In genomic region chr1:109650609-109651008, GRCh38 we compare ENCODE assay signal across 1 cellular context.
TF ChIP-seq lines count a peak whose summit lies in the region.

No MANE protein-coding gene starts in this region.

TF ChIP-seq in SK-N-SH, 30 proteins besides CTCF, POLR2A, EP300 and RAD21:
- TF ChIP-seq MEF2A (IDR thresholded peaks at IDR 0.05; ENCODE audit: borderline replicate concordance, low read depth) (no peak), TCF12 (IDR thresholded peaks at IDR 0.05) (peak; percentile 58; the same call in 1 of the 2 replicates), NFIC (IDR thresholded peaks at IDR 0.05; ENCODE audit: borderline replicate concordance) (peak; percentile 88), CHD2 (IDR thresholded peaks at IDR 0.05; ENCODE audit: low read length, partially characterized antibody) (no peak), JUND (IDR thresholded peaks at IDR 0.05) (peak; percentile 71), RFX5 (IDR thresholded peaks at IDR 0.05; ENCODE audit: low read length) (no peak), ZBTB33 (IDR thresholded peaks at IDR 0.05; ENCODE audit: borderline replicate concordance, low read depth) (no peak), YY1 (IDR thresholded peaks at IDR 0.05; ENCODE audit: low read depth) (no peak), USF1 (IDR thresholded peaks at IDR 0.05; ENCODE audit: borderline replicate concordance, low read depth) (no peak), FOSL2 (IDR thresholded peaks at IDR 0.05; ENCODE audit: borderline replicate concordance, low read depth) (peak; percentile 57; the same call in 1 of the 2 replicates), GABPA (IDR thresholded peaks at IDR 0.05; ENCODE audit: low read depth) (no peak), TEAD4 (IDR thresholded peaks at IDR 0.05; ENCODE audit: borderline replicate concordance, insufficient read depth) (peak; percentile 44; the same call in 1 of the 2 replicates), GATA2 (CRISPR knock-in tag; IDR thresholded peaks at IDR 0.05) (no peak)
- TF ChIP-seq, protein P1, sequence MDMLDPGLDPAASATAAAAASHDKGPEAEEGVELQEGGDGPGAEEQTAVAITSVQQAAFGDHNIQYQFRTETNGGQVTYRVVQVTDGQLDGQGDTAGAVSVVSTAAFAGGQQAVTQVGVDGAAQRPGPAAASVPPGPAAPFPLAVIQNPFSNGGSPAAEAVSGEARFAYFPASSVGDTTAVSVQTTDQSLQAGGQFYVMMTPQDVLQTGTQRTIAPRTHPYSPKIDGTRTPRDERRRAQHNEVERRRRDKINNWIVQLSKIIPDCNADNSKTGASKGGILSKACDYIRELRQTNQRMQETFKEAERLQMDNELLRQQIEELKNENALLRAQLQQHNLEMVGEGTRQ (IDR thresholded peaks at IDR 0.05; ENCODE audit: borderline replicate concordance, low read depth, low read length) = no peak
- TF ChIP-seq, protein P2, sequence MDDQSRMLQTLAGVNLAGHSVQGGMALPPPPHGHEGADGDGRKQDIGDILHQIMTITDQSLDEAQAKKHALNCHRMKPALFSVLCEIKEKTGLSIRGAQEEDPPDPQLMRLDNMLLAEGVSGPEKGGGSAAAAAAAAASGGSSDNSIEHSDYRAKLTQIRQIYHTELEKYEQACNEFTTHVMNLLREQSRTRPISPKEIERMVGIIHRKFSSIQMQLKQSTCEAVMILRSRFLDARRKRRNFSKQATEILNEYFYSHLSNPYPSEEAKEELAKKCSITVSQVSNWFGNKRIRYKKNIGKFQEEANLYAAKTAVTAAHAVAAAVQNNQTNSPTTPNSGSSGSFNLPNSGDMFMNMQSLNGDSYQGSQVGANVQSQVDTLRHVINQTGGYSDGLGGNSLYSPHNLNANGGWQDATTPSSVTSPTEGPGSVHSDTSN (IDR thresholded peaks at IDR 0.05) = peak; percentile 90
- TF ChIP-seq, protein P3, sequence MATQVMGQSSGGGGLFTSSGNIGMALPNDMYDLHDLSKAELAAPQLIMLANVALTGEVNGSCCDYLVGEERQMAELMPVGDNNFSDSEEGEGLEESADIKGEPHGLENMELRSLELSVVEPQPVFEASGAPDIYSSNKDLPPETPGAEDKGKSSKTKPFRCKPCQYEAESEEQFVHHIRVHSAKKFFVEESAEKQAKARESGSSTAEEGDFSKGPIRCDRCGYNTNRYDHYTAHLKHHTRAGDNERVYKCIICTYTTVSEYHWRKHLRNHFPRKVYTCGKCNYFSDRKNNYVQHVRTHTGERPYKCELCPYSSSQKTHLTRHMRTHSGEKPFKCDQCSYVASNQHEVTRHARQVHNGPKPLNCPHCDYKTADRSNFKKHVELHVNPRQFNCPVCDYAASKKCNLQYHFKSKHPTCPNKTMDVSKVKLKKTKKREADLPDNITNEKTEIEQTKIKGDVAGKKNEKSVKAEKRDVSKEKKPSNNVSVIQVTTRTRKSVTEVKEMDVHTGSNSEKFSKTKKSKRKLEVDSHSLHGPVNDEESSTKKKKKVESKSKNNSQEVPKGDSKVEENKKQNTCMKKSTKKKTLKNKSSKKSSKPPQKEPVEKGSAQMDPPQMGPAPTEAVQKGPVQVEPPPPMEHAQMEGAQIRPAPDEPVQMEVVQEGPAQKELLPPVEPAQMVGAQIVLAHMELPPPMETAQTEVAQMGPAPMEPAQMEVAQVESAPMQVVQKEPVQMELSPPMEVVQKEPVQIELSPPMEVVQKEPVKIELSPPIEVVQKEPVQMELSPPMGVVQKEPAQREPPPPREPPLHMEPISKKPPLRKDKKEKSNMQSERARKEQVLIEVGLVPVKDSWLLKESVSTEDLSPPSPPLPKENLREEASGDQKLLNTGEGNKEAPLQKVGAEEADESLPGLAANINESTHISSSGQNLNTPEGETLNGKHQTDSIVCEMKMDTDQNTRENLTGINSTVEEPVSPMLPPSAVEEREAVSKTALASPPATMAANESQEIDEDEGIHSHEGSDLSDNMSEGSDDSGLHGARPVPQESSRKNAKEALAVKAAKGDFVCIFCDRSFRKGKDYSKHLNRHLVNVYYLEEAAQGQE (IDR thresholded peaks at IDR 0.05; ENCODE audit: low read depth, low read length) = no peak
